Comparison of ENCODE assay signal across 20 cellular contexts in genomic region chr7:84510501-84510900, GRCh38.
A peak's percentile ranks its signal among the peaks of the same experiment; 100 is the strongest.
DNase-seq lines count a peak whose midpoint lies in the region; ATAC-seq and TF ChIP-seq lines count a peak whose summit lies in the region.
"Had no signal": no experiment of that assay in that cellular context is flagged by ENCODE, and none has a peak within 500 bp of the region (broad histone marks: within the 10 kb centered on the region; RNA-seq: fewer than 3 reads in every experiment).

No MANE protein-coding gene starts in this region.

- H3K27me3 ChIP-seq in gastroesophageal sphincter (no peaks in the 10 kb centered on the region), H7 (ENCODE audit: control insufficient read depth, insufficient read depth, low read length) (no peaks in the 10 kb centered on the region)
- H3K27me3 ChIP-seq: BLaER1 had no signal

- peak; percentile 57 for DNase-seq in EL
- DNase-seq in astrocyte of the spinal cord (ENCODE audit: low read depth, low spot score), result peak; percentile 62
- DNase-seq in skeletal muscle cell (ENCODE audit: low read depth), result peak; percentile 73
- no peak for DNase-seq in NCI-H1417 treated with DMSO at 0.1 percent for 48 hours (lab: John Stamatoyannopoulos, UW)
- no peak for DNase-seq in H7
- DNase-seq in GOT3 (lab: John Stamatoyannopoulos, UW), result no peak
- DNase-seq: activated CD4-positive, CD25-positive, alpha-beta regulatory T cell; activated CD8-positive, alpha-beta memory T cell treated with anti-CD3 and anti-CD28 coated beads, Interleukin-2, amount 10 ng/mL, durations not matched to agents 7 days and 5 days; DMS53; left ventricle myocardium superior; NCI-H1048; retina; stimulated activated CD4-positive, alpha-beta T cell treated with anti-CD3 and anti-CD28 coated beads, Interleukin-2, amount 100 ng/mL, for 24 hours; T-helper 1 cell had no signal

- H3K4me3 ChIP-seq in astrocyte of the spinal cord (ENCODE audit: low read depth, low read length), result no peak overlapping the region
- H3K4me3 ChIP-seq in gastroesophageal sphincter, result no peak overlapping the region
- no peak overlapping the region for H3K4me3 ChIP-seq in skeletal muscle cell (ENCODE audit: low read depth, low read length)
- H3K4me3 ChIP-seq in H7 (ENCODE audit: insufficient read depth, low read depth, low read length), result no peak overlapping the region
- H3K4me3 ChIP-seq: BLaER1, GM23338 had no signal

- no peaks in the 10 kb centered on the region for H3K36me3 ChIP-seq in gastroesophageal sphincter
- no peaks in the 10 kb centered on the region for H3K36me3 ChIP-seq in H7 (replicated peaks; ENCODE audit: control insufficient read depth, insufficient read depth, low read length)
- H3K36me3 ChIP-seq: BLaER1 had no signal

- in situ Hi-C loops in astrocyte of the spinal cord (cut with HindIII; ENCODE audit: low sequenced_read_pairs), result no loop called here

- ATAC-seq in gastroesophageal sphincter (no peak), GM21786 (IDR thresholded peaks at IDR 0.05; ENCODE audit: unreplicated experiment) (no peak)
- ATAC-seq: activated CD8-positive, alpha-beta memory T cell treated with anti-CD3 and anti-CD28 coated beads, Interleukin-2, amount 10 ng/mL, durations not matched to agents 7 days and 5 days; GM23338; left ventricle myocardium superior; natural killer cell treated with Interleukin-12 subunit alpha and Interleukin-12 subunit beta and Interleukin-15 and Interleukin-18, amount 100 ng/mL, for 72 hours had no signal

- no peak for TF ChIP-seq POLR2A in gastroesophageal sphincter (IDR thresholded peaks at IDR 0.05)

- no peak for TF ChIP-seq CTCF in astrocyte of the spinal cord (IDR thresholded peaks at IDR 0.05; ENCODE audit: low read depth, low read length)
- TF ChIP-seq CTCF in gastroesophageal sphincter (IDR thresholded peaks at IDR 0.05), result no peak

- no peaks in the 10 kb centered on the region for H3K9me3 ChIP-seq in gastroesophageal sphincter
- H3K9me3 ChIP-seq: BLaER1 had no signal

- TF ChIP-seq EP300 in gastroesophageal sphincter (IDR thresholded peaks at IDR 0.05), result no peak

- 17 to 33% methylated on average over 1 of the region's 1 CpG for WGBS in gastroesophageal sphincter (ENCODE audit: low coverage in 1 of 2), 2 donors

- peaks cover 0 to 45% (median 7%) of the 10 kb centered on the region in 3 donors for H3K4me1 ChIP-seq in gastroesophageal sphincter
- H3K4me1 ChIP-seq: BLaER1 had no signal

- H3K27ac ChIP-seq in gastroesophageal sphincter, result peak overlapping the region in 3 of 4 donors; percentile 50 to 62 (median 54)
- H3K27ac ChIP-seq: BLaER1, RWPE1 had no signal

Comparison
In these comparisons a context has a peak if more than half of its experiments do, and no peak if none do; other contexts are left out.
1. DNase-seq: peak in EL (single experiment), astrocyte of the spinal cord (single experiment) and skeletal muscle cell (single experiment); none in NCI-H1417 treated with DMSO at 0.1 percent for 48 hours (single experiment), H7 (single experiment) and GOT3 (single experiment).